Comparison of ENCODE assay signal across 1 cellular context in genomic region chrX:136768469-136769084, GRCh38.
TF ChIP-seq lines count a peak whose summit lies in the region.

No MANE protein-coding gene starts in this region.

TF ChIP-seq in K562, 482 proteins besides CTCF, POLR2A, EP300 and RAD21 (continued from another document and continues in another):
- peak; percentile 32 for TF ChIP-seq TAF1 (IDR thresholded peaks at IDR 0.05; ENCODE audit: control insufficient read depth, extremely low read depth, insufficient read depth, low read length, severe bottlenecking)
- no peak for TF ChIP-seq SP1 (CRISPR knock-in tag; IDR thresholded peaks at IDR 0.05)
- TF ChIP-seq CAMTA2 (CRISPR knock-in tag; conservative IDR thresholded peaks at IDR 0.05) = no peak
- TF ChIP-seq FOXK2 (conservative IDR thresholded peaks at IDR 0.05 in 1 of 2, IDR thresholded peaks at IDR 0.05 in 1 of 2; ENCODE audit: low read depth in 2 of 2) = peak in 1 of 2 experiments; percentile 64; a peak in 1 of 4 replicates
- TF ChIP-seq EGR1 (conservative IDR thresholded peaks at IDR 0.05) = peak; percentile 93
- no peak for TF ChIP-seq ZBTB43 (CRISPR knock-in tag; IDR thresholded peaks at IDR 0.05)
- peak; percentile 67 for TF ChIP-seq CBFA2T3 (IDR thresholded peaks at IDR 0.05)
- TF ChIP-seq KLF16 (IDR thresholded peaks at IDR 0.05) = no peak
- peak in 1 of 2 experiments; percentile 63 for TF ChIP-seq AFF1 (IDR thresholded peaks at IDR 0.05; ENCODE audit: low read depth in 1 of 2, partially characterized antibody in 2 of 2)
- no peak for TF ChIP-seq CC2D1A (IDR thresholded peaks at IDR 0.05)
- 0 out of 2 replicates have a peak, but pooled peaks have one; percentile 3 for TF ChIP-seq NFRKB (IDR thresholded peaks at IDR 0.05; ENCODE audit: low read depth)
- TF ChIP-seq TCF7 (IDR thresholded peaks at IDR 0.05; ENCODE audit: borderline replicate concordance) = no peak
- TF ChIP-seq MTA3 (IDR thresholded peaks at IDR 0.05; ENCODE audit: borderline replicate concordance) = no peak
- TF ChIP-seq SMARCB1 (IDR thresholded peaks at IDR 0.05; ENCODE audit: insufficient read length, low read depth) = no peak
- TF ChIP-seq RBM15 (IDR thresholded peaks at IDR 0.05; ENCODE audit: insufficient read depth, low read length) = no peak
- no peak for TF ChIP-seq E2F3 (CRISPR knock-in tag; IDR thresholded peaks at IDR 0.05)
- peak; percentile 88; the same call in 1 of the 2 replicates for TF ChIP-seq ZNF512 (tag; IDR thresholded peaks at IDR 0.05)
- peak; percentile 37; the same call in 1 of the 2 replicates for TF ChIP-seq ZNF395 (CRISPR knock-in tag; IDR thresholded peaks at IDR 0.05)
- no peak for TF ChIP-seq ATF1 (CRISPR knock-in tag; IDR thresholded peaks at IDR 0.05)
- TF ChIP-seq ATF1 (tag; IDR thresholded peaks at IDR 0.05) = peak; percentile 46; the same call in 1 of the 2 replicates
- TF ChIP-seq ZBTB40 (IDR thresholded peaks at IDR 0.05) = no peak
- TF ChIP-seq ZBTB40 (CRISPR knock-in tag; IDR thresholded peaks at IDR 0.05) = no peak
- TF ChIP-seq WHSC1 (IDR thresholded peaks at IDR 0.05; ENCODE audit: low read length) = no peak
- no peak for TF ChIP-seq NR2C2 (CRISPR knock-in tag; IDR thresholded peaks at IDR 0.05)
- peak; percentile 46; the same call in 1 of the 2 replicates for TF ChIP-seq NR2C2 (tag; IDR thresholded peaks at IDR 0.05)
- TF ChIP-seq NCOA2 (IDR thresholded peaks at IDR 0.05; ENCODE audit: partially characterized antibody in 2 of 2) = no peak
- TF ChIP-seq ARID4B (CRISPR knock-in tag; IDR thresholded peaks at IDR 0.05) = no peak
- peak; percentile 45; the same call in 1 of the 2 replicates for TF ChIP-seq SMAD4 (CRISPR knock-in tag; conservative IDR thresholded peaks at IDR 0.05)
- TF ChIP-seq CHCHD3 (CRISPR knock-in tag; IDR thresholded peaks at IDR 0.05) = no peak
- peak; percentile 64 for TF ChIP-seq MAFG (tag; conservative IDR thresholded peaks at IDR 0.05)
- peak; percentile 89 for TF ChIP-seq TFAP4 (CRISPR knock-in tag; IDR thresholded peaks at IDR 0.05; ENCODE audit: borderline replicate concordance)
- TF ChIP-seq GATA2 (CRISPR knock-in tag; IDR thresholded peaks at IDR 0.05) = peak; percentile 89
- TF ChIP-seq SNIP1 (IDR thresholded peaks at IDR 0.05; ENCODE audit: low read depth) = 0 out of 2 replicates have a peak, but pooled peaks have one; percentile 11
- no peak for TF ChIP-seq ZNF668 (CRISPR knock-in tag; IDR thresholded peaks at IDR 0.05)
- no peak for TF ChIP-seq TEAD2 (tag; IDR thresholded peaks at IDR 0.05)
